Comparison of ENCODE assay signal across 1 cellular context in the genomic region with DNA sequence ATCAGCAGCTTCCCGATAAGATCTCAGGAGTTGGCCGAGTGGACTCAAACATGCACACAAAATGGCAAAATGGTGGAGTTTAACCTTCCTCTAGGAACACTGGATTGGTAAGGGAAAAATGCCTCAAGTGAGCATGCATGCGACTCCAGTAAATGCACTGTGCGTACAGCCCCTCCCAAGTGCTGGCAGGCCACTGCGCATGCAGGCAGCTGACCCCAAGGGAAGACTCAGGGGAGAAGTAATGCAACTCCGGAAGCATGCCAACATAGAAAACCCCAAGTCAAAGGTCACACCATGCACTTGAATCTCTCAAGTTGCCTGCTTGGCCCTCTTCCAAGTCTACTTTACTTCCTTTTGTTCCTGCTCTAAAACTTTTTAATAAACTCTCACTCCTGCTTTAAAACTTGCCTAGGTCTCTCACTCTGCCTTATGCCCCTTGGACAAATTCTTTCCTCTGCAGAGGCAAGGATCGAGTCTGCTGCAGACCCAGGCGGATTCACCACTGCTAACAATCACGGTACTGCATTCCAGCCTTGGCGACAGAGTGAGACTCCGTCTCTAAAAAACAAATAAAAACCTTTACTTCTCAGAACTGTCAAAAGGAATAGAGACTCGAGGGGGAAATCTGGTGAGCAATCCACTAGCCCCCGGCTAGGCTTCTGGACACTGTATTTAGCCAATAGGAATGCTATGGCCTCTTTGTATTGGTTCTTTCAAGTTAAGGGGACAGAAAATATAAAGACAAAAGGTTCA.
TF ChIP-seq lines count a peak whose summit lies in the region.

No MANE protein-coding gene starts in this region.

TF ChIP-seq in H1, 55 proteins besides CTCF, POLR2A, EP300 and RAD21 (continued from another document):
- no peak for TF ChIP-seq NRF1 (IDR thresholded peaks at IDR 0.05; ENCODE audit: low read depth, low read length)
- TF ChIP-seq RNF2 (IDR thresholded peaks at IDR 0.05; ENCODE audit: borderline replicate concordance, low read depth, low read length, missing control alignments, poor library complexity, severe bottlenecking), result no peak
- TF ChIP-seq KDM4A (IDR thresholded peaks at IDR 0.05; ENCODE audit: low read depth, low read length, severe bottlenecking), result no peak
- TF ChIP-seq SIN3A (conservative IDR thresholded peaks at IDR 0.05 in 1 of 2, IDR thresholded peaks at IDR 0.05 in 1 of 2; ENCODE audit: low read depth in 1 of 2, low read length in 2 of 2), result no peak
- no peak for TF ChIP-seq CHD1 (IDR thresholded peaks at IDR 0.05; ENCODE audit: low read depth, low read length)
- no peak for TF ChIP-seq RFX5 (IDR thresholded peaks at IDR 0.05; ENCODE audit: borderline replicate concordance, low read depth, low read length)
- no peak for TF ChIP-seq BACH1 (IDR thresholded peaks at IDR 0.05; ENCODE audit: low read length)
- TF ChIP-seq EGR1 (IDR thresholded peaks at IDR 0.05; ENCODE audit: borderline replicate concordance, low read depth, low read length), result no peak
